31 cellular contexts compared by ENCODE assay signal in the genomic region with DNA sequence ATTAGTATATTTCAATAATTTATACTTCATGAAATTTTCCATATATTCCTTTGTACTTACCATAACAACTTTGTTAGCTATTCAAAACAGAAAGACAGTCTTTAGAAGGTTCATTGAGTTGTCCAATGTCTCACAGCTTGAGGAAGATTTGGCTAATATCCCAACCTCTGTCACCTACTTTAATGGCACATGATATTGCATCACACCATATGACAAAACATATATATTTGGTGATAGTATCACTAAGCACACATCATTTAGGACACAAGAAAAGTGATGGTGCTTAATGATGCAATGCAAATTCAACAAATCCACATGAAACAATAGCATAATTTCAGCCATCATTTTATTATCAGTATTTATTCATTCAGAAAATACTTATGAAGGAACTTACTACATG.
"Had no signal": no experiment of that assay in that cellular context is flagged by ENCODE, and none has a peak within 500 bp of the region (broad histone marks: within the 10 kb centered on the region; RNA-seq: fewer than 3 reads in every experiment).

No MANE protein-coding gene starts in this region.

- H3K27me3 Mint-ChIP-seq: naive thymus-derived CD8-positive, alpha-beta T cell; natural killer cell treated with Interleukin-12 subunit alpha and Interleukin-12 subunit beta and Interleukin-15 and Interleukin-18, amount 100 ng/mL, for 72 hours; progenitor cell of endocrine pancreas; stimulated activated memory B cell treated with anti-CD40 and anti-IgM and Interleukin-4, amounts not matched to agents 10 μg/mL and 1 μg/mL and 100 μg/mL, for 72 hours; stimulated activated naive CD8-positive, alpha-beta T cell treated with anti-CD3 and anti-CD28 coated beads, Interleukin-15, amount 100 ng/mL, for 72 hours; type B pancreatic cell had no signal

- H3K36me3 Mint-ChIP-seq: naive thymus-derived CD8-positive, alpha-beta T cell; neural progenitor cell; stimulated activated memory B cell treated with anti-CD40 and anti-IgM and Interleukin-4, amounts not matched to agents 10 μg/mL and 1 μg/mL and 100 μg/mL, for 72 hours; type B pancreatic cell had no signal

- DNase-seq: naive thymus-derived CD8-positive, alpha-beta T cell; occipital lobe; ovary; posterior cingulate gyrus; psoas muscle; right cardiac atrium; spleen; stimulated activated CD4-positive, alpha-beta T cell treated with anti-CD3 and anti-CD28 coated beads, Interleukin-12 subunit alpha, Interleukin-12 subunit beta, amount 100 ng/mL, for 4 hours; stimulated activated CD4-positive, alpha-beta T cell treated with anti-CD3 and anti-CD28 coated beads, Interleukin-1b, Interleukin-23, amount 100 ng/mL, for 48 hours; stimulated activated CD4-positive, alpha-beta T cell treated with anti-CD3 and anti-CD28 coated beads, Interleukin-4, amount 100 ng/mL, for 1 hour; stimulated activated CD4-positive, alpha-beta T cell treated with anti-CD3 and anti-CD28 coated beads, Interleukin-4, amount 100 ng/mL, for 4 hours; stimulated activated CD8-positive, alpha-beta memory T cell treated with anti-CD3 and anti-CD28 coated beads, Interleukin-4, amount 100 ng/mL, for 48 hours; stimulated activated naive CD4-positive, alpha-beta T cell; stimulated activated naive CD8-positive, alpha-beta T cell treated with anti-CD3 and anti-CD28 coated beads, Interleukin-15, amount 100 ng/mL, for 72 hours; stimulated activated naive CD8-positive, alpha-beta T cell treated with anti-CD3 and anti-CD28 coated beads, Interleukin-15, Interleukin-2, amounts not matched to agents 100 U/mL and 50 U/mL, for 24 hours; substantia nigra; testis; tibial artery; transverse colon; upper lobe of right lung; uterus had no signal

- H2AFZ ChIP-seq: neural progenitor cell, parathyroid adenoma had no signal

- H3K4me1 Mint-ChIP-seq: naive thymus-derived CD8-positive, alpha-beta T cell; stimulated activated memory B cell treated with anti-CD40 and anti-IgM and Interleukin-4, amounts not matched to agents 10 μg/mL and 1 μg/mL and 100 μg/mL, for 72 hours; stimulated activated naive CD8-positive, alpha-beta T cell treated with anti-CD3 and anti-CD28 coated beads, Interleukin-15, amount 100 ng/mL, for 72 hours had no signal

- H3K36me3 ChIP-seq: neural progenitor cell, ovary, spleen, suprapubic skin, tibial artery, transverse colon, upper lobe of right lung, uterus had no signal

- H3K4me3 ChIP-seq: neural progenitor cell, ovary, psoas muscle, skin epidermis, smooth muscle cell, spleen, suprapubic skin, testis, tibial artery, transverse colon, upper lobe of right lung, uterus had no signal

- H3K27me3 ChIP-seq: neural progenitor cell, ovary, spleen, suprapubic skin, testis, tibial artery, transverse colon, upper lobe of right lung, uterus had no signal

- ATAC-seq: naive thymus-derived CD8-positive, alpha-beta T cell; natural killer cell treated with Interleukin-12 subunit alpha and Interleukin-12 subunit beta and Interleukin-15 and Interleukin-18, amount 100 ng/mL, for 72 hours; psoas muscle; right cardiac atrium; sciatic nerve; stimulated activated memory B cell treated with anti-CD40 and anti-IgM and Interleukin-4, amounts not matched to agents 10 μg/mL and 1 μg/mL and 100 μg/mL, for 72 hours; stimulated activated naive CD8-positive, alpha-beta T cell treated with anti-CD3 and anti-CD28 coated beads, Interleukin-15, amount 100 ng/mL, for 72 hours; stimulated activated naive CD8-positive, alpha-beta T cell treated with anti-CD3 and anti-CD28 coated beads, Interleukin-15, Interleukin-2, amounts not matched to agents 100 U/mL and 50 U/mL, for 24 hours; upper lobe of right lung had no signal

- H3K27ac ChIP-seq: neural progenitor cell, ovary, parathyroid adenoma, psoas muscle, skin epidermis, spleen, suprapubic skin, testis, tibial artery, transverse colon, upper lobe of right lung, uterus had no signal

- H3K9me3 ChIP-seq: ovary, psoas muscle, spleen, suprapubic skin, testis, tibial artery, transverse colon, upper lobe of right lung, uterus had no signal

- H3K9me3 Mint-ChIP-seq: neural progenitor cell had no signal

- H3K4me1 ChIP-seq: neural progenitor cell, parathyroid adenoma, psoas muscle, spleen, suprapubic skin, testis, tibial artery, upper lobe of right lung, uterus had no signal

- H3K4me2 ChIP-seq: neural progenitor cell, smooth muscle cell had no signal

- H3K9ac ChIP-seq: neural progenitor cell, parathyroid adenoma had no signal

- H3K4me3 Mint-ChIP-seq: naive thymus-derived CD8-positive, alpha-beta T cell; natural killer cell treated with Interleukin-12 subunit alpha and Interleukin-12 subunit beta and Interleukin-15 and Interleukin-18, amount 100 ng/mL, for 72 hours; neural progenitor cell; stimulated activated memory B cell treated with anti-CD40 and anti-IgM and Interleukin-4, amounts not matched to agents 10 μg/mL and 1 μg/mL and 100 μg/mL, for 72 hours; stimulated activated naive CD8-positive, alpha-beta T cell treated with anti-CD3 and anti-CD28 coated beads, Interleukin-15, amount 100 ng/mL, for 72 hours; type B pancreatic cell had no signal

- H3K27ac Mint-ChIP-seq: naive thymus-derived CD8-positive, alpha-beta T cell; natural killer cell treated with Interleukin-12 subunit alpha and Interleukin-12 subunit beta and Interleukin-15 and Interleukin-18, amount 100 ng/mL, for 72 hours; neural progenitor cell; progenitor cell of endocrine pancreas; stimulated activated memory B cell treated with anti-CD40 and anti-IgM and Interleukin-4, amounts not matched to agents 10 μg/mL and 1 μg/mL and 100 μg/mL, for 72 hours; stimulated activated naive CD8-positive, alpha-beta T cell treated with anti-CD3 and anti-CD28 coated beads, Interleukin-15, amount 100 ng/mL, for 72 hours; type B pancreatic cell had no signal
